Comparison of ENCODE assay signal across 11 cellular contexts in the genomic region with DNA sequence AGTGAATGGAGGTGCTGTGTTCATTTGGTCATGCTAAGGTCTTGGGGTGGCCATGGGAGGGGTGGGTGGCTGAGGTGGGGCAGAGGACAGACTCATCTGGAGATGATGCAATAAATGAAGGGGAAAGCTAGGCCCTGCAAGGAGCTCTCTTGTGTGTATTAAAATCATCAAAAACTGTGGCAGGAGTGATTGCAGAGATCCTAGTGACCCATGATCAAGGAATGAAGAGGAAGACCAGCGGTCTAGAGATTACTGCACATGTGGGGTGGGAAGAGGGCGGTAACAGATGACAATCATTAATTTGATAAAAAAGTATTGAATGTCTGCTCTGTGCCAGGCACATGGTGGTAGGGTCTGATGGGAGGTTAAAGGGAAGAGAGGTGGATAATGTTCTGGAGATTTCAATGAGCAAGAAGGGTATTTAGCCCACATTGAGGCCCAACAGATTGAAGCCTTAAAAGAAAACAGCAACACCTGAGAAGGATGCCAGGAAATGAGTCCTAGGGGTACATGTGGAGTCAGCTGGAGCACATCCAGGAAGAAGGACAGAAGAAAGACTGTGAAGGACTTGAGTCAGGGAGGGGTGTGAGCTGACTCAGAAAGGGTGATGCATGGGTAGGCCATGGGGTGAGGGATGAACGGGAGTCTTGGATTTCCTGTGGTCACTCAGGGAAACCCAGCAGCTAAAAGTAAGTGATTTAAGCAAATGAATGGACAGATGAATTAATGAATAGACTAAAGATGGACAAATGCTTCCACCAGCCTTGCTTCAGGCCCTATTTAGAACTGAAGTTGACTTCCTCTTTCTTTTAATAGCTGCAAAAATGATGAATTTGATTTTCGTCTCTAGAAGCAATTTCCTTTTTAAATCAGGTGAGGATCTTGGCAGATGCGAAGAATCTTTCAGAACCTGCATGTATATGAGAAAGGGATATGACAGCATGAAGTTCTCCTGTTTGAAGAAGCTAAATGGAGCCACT.
DNase-seq lines count a peak whose midpoint lies in the region; TF ChIP-seq lines count a peak whose summit lies in the region.
"Had no signal": no experiment of that assay in that cellular context is flagged by ENCODE, and none has a peak within 500 bp of the region (broad histone marks: within the 10 kb centered on the region; RNA-seq: fewer than 3 reads in every experiment).

No MANE protein-coding gene starts in this region.

- in situ Hi-C loops in mammary epithelial cell (cut with MboI; ENCODE audit: low sequenced_read_pairs in 2 of 2) (no loop called here), HAP-1 (cut with MboI; ENCODE audit: low sequenced_read_pairs) (no loop called here)

- CTCF ChIA-PET in mammary epithelial cell (lab: Charles Lee; ENCODE audit: low non-redundant PET) = interaction anchor here (0.6 kb wide), 1 partner anchor 1671 kb away, joined by 13 read pairs; no protein-coding TSS in a partner anchor

- H3K27me3 ChIP-seq in mammary epithelial cell (ENCODE audit: insufficient read depth, low read length) (no peaks in the 10 kb centered on the region), HAP-1 (ENCODE audit: low read depth) (no peaks in the 10 kb centered on the region)
- H3K27me3 ChIP-seq: Peyer's patch had no signal

- no peak for TF ChIP-seq CTCF in mammary epithelial cell (conservative IDR thresholded peaks at IDR 0.05 in 1 of 2, IDR thresholded peaks at IDR 0.05 in 1 of 2; ENCODE audit: extremely low read depth in 1 of 2, insufficient read depth in 1 of 2, low read depth in 1 of 2, low read length in 2 of 2)

- H3K9me3 ChIP-seq in mammary epithelial cell (replicated peaks; ENCODE audit: insufficient read depth, low read length) (peaks cover 5% of the 10 kb centered on the region), HAP-1 (no peaks in the 10 kb centered on the region)
- H3K9me3 ChIP-seq: Peyer's patch had no signal

- no peaks in the 10 kb centered on the region for H3K36me3 ChIP-seq in mammary epithelial cell (ENCODE audit: insufficient read depth, low read length)
- H3K36me3 ChIP-seq in HAP-1 (replicated peaks) = no peaks in the 10 kb centered on the region
- H3K36me3 ChIP-seq: Peyer's patch had no signal

- dilution Hi-C loops in mammary epithelial cell (cut with HindIII; ENCODE audit: low sequenced_read_pairs) = loop anchor here (10.0 kb wide), 1 partner anchor 79 kb away; a partner anchor contains a TSS

- no peaks in the 10 kb centered on the region for H3K79me2 ChIP-seq in mammary epithelial cell (ENCODE audit: insufficient read depth, low read length)

- H3K4me1 ChIP-seq in mammary epithelial cell (ENCODE audit: insufficient read depth, low read length) (peaks cover 43% of the 10 kb centered on the region), HAP-1 (no peaks in the 10 kb centered on the region)
- H3K4me1 ChIP-seq: Peyer's patch had no signal

- H4K20me1 ChIP-seq in mammary epithelial cell (ENCODE audit: insufficient read depth, low read length) = no peaks in the 10 kb centered on the region

- DNase-seq in GM04503 (ENCODE audit: low read depth) (peak; percentile 58), NCI-H226 (peak; percentile 97), mammary epithelial cell (peak; percentile 98), non-pigmented ciliary epithelial cell (ENCODE audit: low read depth) (peak; percentile 65), NCI-H2227 treated with DMSO at 0.1 percent for 48 hours (lab: John Stamatoyannopoulos, UW) (no peak), Ammon's horn (ENCODE audit: low spot score) (no peak), HAP-1 (ENCODE audit: low spot score in 2 of 2) (no peak), GM19240 (ENCODE audit: insufficient read length, low spot score) (no peak)
- DNase-seq: islet precursor cell, NCI-H187 treated with DMSO at 0.1 percent for 48 hours, Peyer's patch had no signal

- intact Hi-C loops in mammary epithelial cell (cut with micrococcal nuclease) = no loop called here

- H2AFZ ChIP-seq in mammary epithelial cell (ENCODE audit: low read depth, low read length) = peak overlapping the region; percentile 15

- peak overlapping the region; percentile 56 for H3K27ac ChIP-seq in mammary epithelial cell (ENCODE audit: insufficient read depth, low read depth, low read length)
- H3K27ac ChIP-seq: Peyer's patch had no signal

- H3K4me2 ChIP-seq in mammary epithelial cell (ENCODE audit: insufficient read depth, low read depth, low read length) = peak overlapping the region; percentile 19

- 63% methylated on average over 5 of the region's 5 CpGs for WGBS in mammary epithelial cell (ENCODE audit: low coverage, missing lambda C conversion rate)

- H3K4me3 ChIP-seq in mammary epithelial cell (replicated peaks in 1 of 3; ENCODE audit: insufficient read depth in 1 of 3, low read depth in 2 of 3, low read length in 3 of 3) (no peak overlapping the region), HAP-1 (no peak overlapping the region)
- H3K4me3 ChIP-seq: Peyer's patch had no signal

- no TSS peak for BruUV-seq in mammary epithelial cell (replicated peaks; lab: Mats Ljungman, UMichigan)

- no peak overlapping the region for H3K9ac ChIP-seq in mammary epithelial cell (ENCODE audit: insufficient read depth, low read length)

Comparison
In these comparisons a context has a peak if more than half of its experiments do, and no peak if none do; other contexts are left out.
1. DNase-seq: peak in GM04503 (single experiment), NCI-H226 (single experiment), mammary epithelial cell (single experiment) and non-pigmented ciliary epithelial cell (single experiment); none in NCI-H2227 treated with DMSO at 0.1 percent for 48 hours (single experiment), Ammon's horn (single experiment), HAP-1 (0 of 2) and GM19240 (single experiment).